ENCODE assay signal across 1 cellular context in genomic region chr9:130359819-130360218, GRCh38.
TF ChIP-seq lines count a peak whose summit lies in the region.

No MANE protein-coding gene starts in this region.

TF ChIP-seq in WTC11, 78 proteins besides CTCF, POLR2A, EP300 and RAD21 (continued from another document):
- TF ChIP-seq, protein P1, sequence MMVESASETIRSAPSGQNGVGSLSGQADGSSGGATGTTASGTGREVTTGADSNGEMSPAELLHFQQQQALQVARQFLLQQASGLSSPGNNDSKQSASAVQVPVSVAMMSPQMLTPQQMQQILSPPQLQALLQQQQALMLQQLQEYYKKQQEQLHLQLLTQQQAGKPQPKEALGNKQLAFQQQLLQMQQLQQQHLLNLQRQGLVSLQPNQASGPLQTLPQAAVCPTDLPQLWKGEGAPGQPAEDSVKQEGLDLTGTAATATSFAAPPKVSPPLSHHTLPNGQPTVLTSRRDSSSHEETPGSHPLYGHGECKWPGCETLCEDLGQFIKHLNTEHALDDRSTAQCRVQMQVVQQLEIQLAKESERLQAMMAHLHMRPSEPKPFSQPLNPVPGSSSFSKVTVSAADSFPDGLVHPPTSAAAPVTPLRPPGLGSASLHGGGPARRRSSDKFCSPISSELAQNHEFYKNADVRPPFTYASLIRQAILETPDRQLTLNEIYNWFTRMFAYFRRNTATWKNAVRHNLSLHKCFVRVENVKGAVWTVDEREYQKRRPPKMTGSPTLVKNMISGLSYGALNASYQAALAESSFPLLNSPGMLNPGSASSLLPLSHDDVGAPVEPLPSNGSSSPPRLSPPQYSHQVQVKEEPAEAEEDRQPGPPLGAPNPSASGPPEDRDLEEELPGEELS (CRISPR knock-in tag; IDR thresholded peaks at IDR 0.05) = no peak
- no peak for TF ChIP-seq CREM (CRISPR knock-in tag; IDR thresholded peaks at IDR 0.05)
- no peak for TF ChIP-seq SMAD4 (CRISPR knock-in tag; IDR thresholded peaks at IDR 0.05)
- TF ChIP-seq, protein P2, sequence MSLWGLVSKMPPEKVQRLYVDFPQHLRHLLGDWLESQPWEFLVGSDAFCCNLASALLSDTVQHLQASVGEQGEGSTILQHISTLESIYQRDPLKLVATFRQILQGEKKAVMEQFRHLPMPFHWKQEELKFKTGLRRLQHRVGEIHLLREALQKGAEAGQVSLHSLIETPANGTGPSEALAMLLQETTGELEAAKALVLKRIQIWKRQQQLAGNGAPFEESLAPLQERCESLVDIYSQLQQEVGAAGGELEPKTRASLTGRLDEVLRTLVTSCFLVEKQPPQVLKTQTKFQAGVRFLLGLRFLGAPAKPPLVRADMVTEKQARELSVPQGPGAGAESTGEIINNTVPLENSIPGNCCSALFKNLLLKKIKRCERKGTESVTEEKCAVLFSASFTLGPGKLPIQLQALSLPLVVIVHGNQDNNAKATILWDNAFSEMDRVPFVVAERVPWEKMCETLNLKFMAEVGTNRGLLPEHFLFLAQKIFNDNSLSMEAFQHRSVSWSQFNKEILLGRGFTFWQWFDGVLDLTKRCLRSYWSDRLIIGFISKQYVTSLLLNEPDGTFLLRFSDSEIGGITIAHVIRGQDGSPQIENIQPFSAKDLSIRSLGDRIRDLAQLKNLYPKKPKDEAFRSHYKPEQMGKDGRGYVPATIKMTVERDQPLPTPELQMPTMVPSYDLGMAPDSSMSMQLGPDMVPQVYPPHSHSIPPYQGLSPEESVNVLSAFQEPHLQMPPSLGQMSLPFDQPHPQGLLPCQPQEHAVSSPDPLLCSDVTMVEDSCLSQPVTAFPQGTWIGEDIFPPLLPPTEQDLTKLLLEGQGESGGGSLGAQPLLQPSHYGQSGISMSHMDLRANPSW (CRISPR knock-in tag; conservative IDR thresholded peaks at IDR 0.05; ENCODE audit: low read depth) = no peak
- TF ChIP-seq HMGXB4 (CRISPR knock-in tag; IDR thresholded peaks at IDR 0.05) = no peak
